8 cellular contexts compared by ENCODE assay signal in the genomic region with DNA sequence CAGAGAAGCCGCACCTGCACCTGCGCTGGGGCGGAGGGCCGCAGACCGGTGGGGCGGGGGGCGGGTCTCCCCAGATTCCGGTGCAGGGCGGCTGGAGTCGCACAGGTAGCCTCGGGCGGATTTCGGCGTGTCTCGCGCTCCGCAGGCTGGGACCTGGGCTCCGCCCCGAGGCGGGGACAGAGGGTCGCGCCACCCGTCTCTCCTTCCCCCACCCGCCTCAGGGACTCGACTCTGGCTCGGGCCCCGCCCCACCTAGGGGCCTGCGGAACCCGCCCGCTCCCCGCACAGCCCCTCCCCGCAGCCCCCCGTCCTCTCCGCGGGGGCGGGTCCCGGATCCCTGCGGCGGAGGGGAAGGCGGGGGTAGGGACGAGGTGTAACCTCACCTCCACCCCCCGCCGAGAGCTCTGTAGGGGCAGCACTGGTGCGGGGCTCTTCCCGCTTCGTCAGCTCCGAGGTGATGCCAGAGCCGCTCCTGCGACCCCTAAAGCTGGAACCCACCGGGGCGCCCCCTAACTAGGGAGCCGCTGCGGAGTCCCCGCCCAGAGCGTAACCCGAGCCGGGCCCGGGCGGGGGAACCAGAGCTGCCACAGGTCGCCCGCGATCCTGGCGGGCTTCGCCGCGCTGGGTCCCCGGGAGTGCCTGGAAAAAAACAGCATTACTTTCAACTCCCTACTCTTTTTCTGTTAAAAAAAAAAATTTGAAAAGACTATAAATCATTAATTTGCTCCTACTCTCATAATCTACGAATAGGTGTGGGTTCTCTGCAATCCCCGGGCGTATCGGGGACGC. TPM values are rescaled to one million over a fixed set of nuclear protein-coding genes. Genes with fewer than 3 reads are reported as not detected.
DNase-seq lines count a peak whose midpoint lies in the region; ATAC-seq, FAIRE-seq and TF ChIP-seq lines count a peak whose summit lies in the region.

A gene with protein sequence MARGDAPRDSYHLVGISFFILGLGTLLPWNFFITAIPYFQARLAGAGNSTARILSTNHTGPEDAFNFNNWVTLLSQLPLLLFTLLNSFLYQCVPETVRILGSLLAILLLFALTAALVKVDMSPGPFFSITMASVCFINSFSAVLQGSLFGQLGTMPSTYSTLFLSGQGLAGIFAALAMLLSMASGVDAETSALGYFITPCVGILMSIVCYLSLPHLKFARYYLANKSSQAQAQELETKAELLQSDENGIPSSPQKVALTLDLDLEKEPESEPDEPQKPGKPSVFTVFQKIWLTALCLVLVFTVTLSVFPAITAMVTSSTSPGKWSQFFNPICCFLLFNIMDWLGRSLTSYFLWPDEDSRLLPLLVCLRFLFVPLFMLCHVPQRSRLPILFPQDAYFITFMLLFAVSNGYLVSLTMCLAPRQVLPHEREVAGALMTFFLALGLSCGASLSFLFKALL (minus strand): TSS at position 134 of the 789 bp plus-strand sequence. CDS start 169 bp downstream, outside the sequence.

- RAD21 ChIA-PET in GM12878 (lab: Charles Lee; ENCODE audit: unreplicated experiment), result interaction anchor here (0.5 to 3.9 kb wide), 6 partner anchors 14 to 150 kb away, joined by 3 to 21 read pairs (median 3); a partner anchor contains a TSS

- H3K27me3 Mint-ChIP-seq in T-helper 17 cell, result no peaks in the 10 kb centered on the region

- H3K27ac ChIP-seq in GM12878 (ENCODE audit: control insufficient read depth, insufficient read depth), result peak within 1 kb of the TSS; percentile 69

- intact Hi-C loops in GM12878 (cut with micrococcal nuclease; ENCODE audit: unreplicated experiment), result no loop called here

- under 1% methylated on average over 30 of the region's 72 CpGs for WGBS in GM12878 (ENCODE audit: insufficient coverage, insufficient replicate concordance, low lambda C conversion rate, missing lambda C conversion rate)

- peak within 1 kb of the TSS; percentile 90 for H3K4me3 ChIP-seq in GM12878

- H3K36me3 Mint-ChIP-seq in T-helper 17 cell (ENCODE audit: low read depth), result no peaks in the 10 kb centered on the region

- CTCF ChIA-PET in GM12878 (lab: Yijun Ruan, JAX), result interaction anchor here (1.5 to 4.6 kb wide), 7 partner anchors 8 to 108 kb away, joined by 3 to 42 read pairs (median 9); a partner anchor contains a TSS

- no peaks in the 10 kb centered on the region for H4K20me1 ChIP-seq in GM12878 (ENCODE audit: control insufficient read depth, insufficient read depth)

- H3K36me3 ChIP-seq in GM12878 (ENCODE audit: control insufficient read depth in 2 of 2, insufficient read depth in 2 of 2, low read length in 1 of 2), result no peaks in the 10 kb centered on the region; a peak in 2 of 4 replicates

- H3K27me3 ChIP-seq in GM12878 (replicated peaks in 1 of 2; ENCODE audit: control insufficient read depth in 2 of 2, insufficient read depth in 2 of 2, low read length in 1 of 2), result no peaks in the 10 kb centered on the region; a peak in 1 of 4 replicates

- H3K9me3 ChIP-seq in T-helper 17 cell (ENCODE audit: control insufficient read depth, low read length, poor library complexity, severe bottlenecking), result no peaks in the 10 kb centered on the region
- no peaks in the 10 kb centered on the region for H3K9me3 ChIP-seq in GM12878 (replicated peaks; ENCODE audit: control insufficient read depth, insufficient read depth, low read length)

- no peak for TF ChIP-seq EP300 in GM12878 (IDR thresholded peaks at IDR 0.05; ENCODE audit: borderline replicate concordance in 1 of 2, control insufficient read depth in 1 of 2, low read depth in 2 of 2, low read length in 2 of 2)

- no peak for TF ChIP-seq CTCF in GM12878 (IDR thresholded peaks at IDR 0.05 in 2 of 3, conservative IDR thresholded peaks at IDR 0.05 in 1 of 3; ENCODE audit: control insufficient read depth in 2 of 3, extremely low read depth in 1 of 3, insufficient read depth in 1 of 3, low read depth in 3 of 3, low read length in 3 of 3)

- peak within 1 kb of the TSS; percentile 78 for H3K4me3 Mint-ChIP-seq in T-helper 17 cell

- peaks cover 4% of the 10 kb centered on the region; the same call in 1 of the 2 replicates for H3K4me1 ChIP-seq in GM12878 (ENCODE audit: control insufficient read depth, insufficient read depth, low read length)

- no peak within 1 kb of the TSS for H3K27ac Mint-ChIP-seq in T-helper 17 cell

- peak within 1 kb of the TSS; percentile 79 for H3K4me2 ChIP-seq in GM12878 (ENCODE audit: control insufficient read depth, insufficient read depth)

- SMC1A ChIA-PET in GM12878 (lab: Charles Lee; ENCODE audit: uncharacterized antibody, unreplicated experiment), result interaction anchor here (0.8 to 2.0 kb wide), 5 partner anchors 14 to 60 kb away, joined by 4 to 9 read pairs (median 6); no protein-coding TSS in a partner anchor

- H3K4me1 Mint-ChIP-seq in T-helper 17 cell, result peaks cover 8% of the 10 kb centered on the region

- in situ Hi-C loops in GM12878 (cut with MboI), result no loop called here

- no TSS peak for BruUV-seq in GM12878 (replicated peaks; lab: Mats Ljungman, UMichigan)

- peak; percentile 81 for DNase-seq in DMS79 treated with DMSO at 0.1 percent for 48 hours (lab: John Stamatoyannopoulos, UW)
- peak; percentile 98 for DNase-seq in NCI-H146 (lab: John Stamatoyannopoulos, UW)
- peak; percentile 50 to 73 (median 61) for DNase-seq in T-helper 17 cell
- peak; percentile 61 for DNase-seq in GM12878 (ENCODE audit: low read depth, low spot score)
- DNase-seq in iPS-NIHi7 (ENCODE audit: extremely low spot score), result peak; percentile 91
- DNase-seq in stimulated activated CD4-positive, alpha-beta T cell treated with anti-CD3 and anti-CD28 coated beads, Interleukin-15, amount 100 ng/mL, for 24 hours, result peak; percentile 88

- H3K9ac ChIP-seq in GM12878 (ENCODE audit: control insufficient read depth, insufficient read depth, low read length), result peak within 1 kb of the TSS; percentile 84

- H3K79me2 ChIP-seq in GM12878 (ENCODE audit: control insufficient read depth, insufficient read depth, low read length), result no peaks in the 10 kb centered on the region; the same call in none of the 2 replicates

- POLR2A ChIA-PET in GM12878 (lab: Charles Lee), result interaction anchor here (0.6 to 2.7 kb wide), 9 partner anchors 9 to 484 kb away, joined by 3 to 12 read pairs (median 4); a partner anchor contains a TSS

- no peak for TF ChIP-seq RAD21 in GM12878 (IDR thresholded peaks at IDR 0.05; ENCODE audit: insufficient read depth, low read depth, low read length)

- ATAC-seq in HG02588 (IDR thresholded peaks at IDR 0.05; ENCODE audit: unreplicated experiment) (peak; percentile 64), T-helper 17 cell (peak; percentile 80), GM12878 (peak; percentile 91), HG03457 (IDR thresholded peaks at IDR 0.05; ENCODE audit: unreplicated experiment) (no peak)

- peak within 1 kb of the TSS; percentile 47 for H2AFZ ChIP-seq in GM12878 (ENCODE audit: control insufficient read depth, low read depth, low read length)

- FAIRE-seq in GM12878 (lab: Jason Lieb, UNC), result no peak

- TF ChIP-seq POLR2A in GM12878 (IDR thresholded peaks at IDR 0.05; ENCODE audit: low read depth, low read length), result no peak; the same call in none of the 2 replicates

TF ChIP-seq in GM12878, 131 proteins besides CTCF, POLR2A, EP300 and RAD21 (continues in another document):
- TF ChIP-seq MXI1 (IDR thresholded peaks at IDR 0.05; ENCODE audit: low read depth, low read length) (peak; percentile 43; the same call in 1 of the 2 replicates), GATAD2B (conservative IDR thresholded peaks at IDR 0.05; ENCODE audit: low read depth) (peak; percentile 24; the same call in 1 of the 2 replicates), LARP7 (IDR thresholded peaks at IDR 0.05) (peak; percentile 28; the same call in 1 of the 2 replicates), MEF2B (IDR thresholded peaks at IDR 0.05; ENCODE audit: partially characterized antibody, poor library complexity, severe bottlenecking) (peak; percentile 30), YY1 (IDR thresholded peaks at IDR 0.05; ENCODE audit: low read depth, low read length) (no peak), CBX5 (IDR thresholded peaks at IDR 0.05; ENCODE audit: low read depth) (0 out of 2 replicates have a peak, but pooled peaks have one; percentile 6), DPF2 (IDR thresholded peaks at IDR 0.05) (0 out of 2 replicates have a peak, but pooled peaks have one; percentile 41), HDAC2 (IDR thresholded peaks at IDR 0.05) (no peak), MTA2 (IDR thresholded peaks at IDR 0.05; ENCODE audit: low read depth) (no peak), RELA (IDR thresholded peaks at IDR 0.05; ENCODE audit: borderline replicate concordance, partially characterized antibody) (peak; percentile 11), IKZF1 (conservative IDR thresholded peaks at IDR 0.05) (0 out of 2 replicates have a peak, but pooled peaks have one; percentile 40), EGR1 (IDR thresholded peaks at IDR 0.05; ENCODE audit: borderline replicate concordance in 1 of 2, low read depth in 2 of 2, low read length in 2 of 2) (peak in 1 of 2 experiments; percentile 75; a peak in 2 of 3 replicates)
- TF ChIP-seq, protein P1, sequence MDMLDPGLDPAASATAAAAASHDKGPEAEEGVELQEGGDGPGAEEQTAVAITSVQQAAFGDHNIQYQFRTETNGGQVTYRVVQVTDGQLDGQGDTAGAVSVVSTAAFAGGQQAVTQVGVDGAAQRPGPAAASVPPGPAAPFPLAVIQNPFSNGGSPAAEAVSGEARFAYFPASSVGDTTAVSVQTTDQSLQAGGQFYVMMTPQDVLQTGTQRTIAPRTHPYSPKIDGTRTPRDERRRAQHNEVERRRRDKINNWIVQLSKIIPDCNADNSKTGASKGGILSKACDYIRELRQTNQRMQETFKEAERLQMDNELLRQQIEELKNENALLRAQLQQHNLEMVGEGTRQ (IDR thresholded peaks at IDR 0.05; ENCODE audit: borderline replicate concordance, low read depth, low read length), result no peak

RNA-seq across cellular contexts. Expression of the gene that starts here (rescaled TPM):
- total RNA-seq in T-helper 17 cell (1 to 10 TPM; 5.4 TPM), GM12878 (2014; rRNA removed) (2.2 TPM in 2 replicates), GM12878 (2014; rRNA removed; fragmentation: Illumina TruSeq; extraction: Trizol) (1.5 TPM in 2 replicates), GM12878 (2021) (4.7 and 6.0 TPM in 2 replicates)
- 24.0 and 24.5 TPM in 2 replicates for total RNA-seq in GM12878 (2013; cell fraction: nucleolus; rRNA removed)
- polyA plus RNA-seq in GM12878 (2011; ENCODE audit: low read depth), result 2.0 TPM
- polyA plus RNA-seq in GM12878 (2011; rRNA removed) (1.5 and 3.4 TPM in 2 replicates), GM12878 (2014; fragmentation: Illumina TruSeq; extraction: Trizol) (2.7 and 3.5 TPM in 2 replicates), GM12878 (2014; fragmentation: Nextera tagmentation; extraction: Ambion mirVana) (under 1 TPM; 0.27 to 0.44 TPM), GM12878 (2014; rRNA removed) (7.5 and 7.7 TPM in 2 replicates), GM12878 (2016; fragmentation: Nextera tagmentation; extraction: Ambion mirVana) (1 to 10 TPM; 1.9 to 2.1 TPM)
- 3.4 and 4.3 TPM in 2 replicates for polyA plus RNA-seq in GM12878 (2011; cell fraction: cytosol; rRNA removed)
- 24.4 and 32.3 TPM in 2 replicates for polyA plus RNA-seq in GM12878 (2011; cell fraction: nucleus; rRNA removed)
- 3.4 and 5.7 TPM in 2 replicates for polyA plus RNA-seq in GM12878 (2012)
- polyA minus RNA-seq in GM12878 (2011; rRNA and poly(A)+ RNA removed), result 1.8 and 3.0 TPM in 2 replicates
- 1.9 and 2.4 TPM in 2 replicates for polyA minus RNA-seq in GM12878 (2011; cell fraction: cytosol; rRNA and poly(A)+ RNA removed)
- polyA minus RNA-seq in GM12878 (2011; cell fraction: nucleus; rRNA and poly(A)+ RNA removed), result 3.1 and 4.1 TPM in 2 replicates
